ENCODE assay signal across 19 cellular contexts in genomic region chr5:125148706-125149105, GRCh38.
"Had no signal": no experiment of that assay in that cellular context is flagged by ENCODE, and none has a peak within 500 bp of the region (broad histone marks: within the 10 kb centered on the region; RNA-seq: fewer than 3 reads in every experiment).

No MANE protein-coding gene starts in this region.

- H3K9me3 Mint-ChIP-seq: natural killer cell treated with Interleukin-12 subunit alpha and Interleukin-12 subunit beta and Interleukin-15 and Interleukin-18, amount 100 ng/mL, for 72 hours; T-helper 2 cell treated with Interferon-gamma antibody and Interleukin-4, amounts not matched to agents 5 μg/mL and 100 μg/mL, for 36 hours had no signal

- H3K4me1 ChIP-seq: prostate gland, right lobe of liver, suprapubic skin, upper lobe of right lung had no signal

- ATAC-seq: activated CD4-positive, CD25-positive, alpha-beta regulatory T cell treated with anti-CD3 and anti-CD28 coated beads, Interleukin-2, amount 50 U/mL, for 24 hours; activated naive CD4-positive, alpha-beta T cell treated with anti-CD3 and anti-CD28 coated beads, Interleukin-2, amount 50 U/mL, for 72 hours; mucosa of descending colon; natural killer cell treated with Interleukin-12 subunit alpha and Interleukin-12 subunit beta and Interleukin-15 and Interleukin-18, amount 100 ng/mL, for 72 hours; right lobe of liver; stimulated activated naive CD8-positive, alpha-beta T cell treated with anti-CD3 and anti-CD28 coated beads, Interleukin-15, Interleukin-2, amounts not matched to agents 100 U/mL and 50 U/mL, for 24 hours; upper lobe of right lung had no signal

- DNase-seq: activated effector memory CD4-positive, alpha-beta T cell treated with Interleukin-2 at 50 U/mL for 16 hours; activated T-cell treated with anti-CD3 and anti-CD28 coated beads, Interleukin-2, amount 50 U/mL, for 1 hour; anterior cingulate cortex; dorsolateral prefrontal cortex; hippocampal formation; mucosa of descending colon; right lobe of liver; stimulated activated CD4-positive, alpha-beta T cell treated with anti-CD3 and anti-CD28 coated beads, Interleukin-2, amount 100 ng/mL, for 48 hours; stimulated activated naive CD8-positive, alpha-beta T cell treated with anti-CD3 and anti-CD28 coated beads, Interleukin-15, Interleukin-2, amounts not matched to agents 100 U/mL and 50 U/mL, for 24 hours; SW 1271; upper lobe of right lung had no signal

- H3K36me3 ChIP-seq: prostate gland, right lobe of liver, suprapubic skin, upper lobe of right lung had no signal

- H3K4me3 Mint-ChIP-seq: natural killer cell treated with Interleukin-12 subunit alpha and Interleukin-12 subunit beta and Interleukin-15 and Interleukin-18, amount 100 ng/mL, for 72 hours; T-helper 2 cell treated with Interferon-gamma antibody and Interleukin-4, amounts not matched to agents 5 μg/mL and 100 μg/mL, for 36 hours had no signal

- H3K9me3 ChIP-seq: mucosa of descending colon, prostate gland, right lobe of liver, suprapubic skin, upper lobe of right lung had no signal

- H3K27ac Mint-ChIP-seq: activated naive CD4-positive, alpha-beta T cell treated with anti-CD3 and anti-CD28 coated beads, Interleukin-2, amount 50 U/mL, for 72 hours; natural killer cell treated with Interleukin-12 subunit alpha and Interleukin-12 subunit beta and Interleukin-15 and Interleukin-18, amount 100 ng/mL, for 72 hours; T-helper 2 cell treated with Interferon-gamma antibody and Interleukin-4, amounts not matched to agents 5 μg/mL and 100 μg/mL, for 36 hours had no signal

- H3K27me3 ChIP-seq: dorsolateral prefrontal cortex, right lobe of liver, suprapubic skin, upper lobe of right lung had no signal

- H3K36me3 Mint-ChIP-seq: activated naive CD4-positive, alpha-beta T cell treated with anti-CD3 and anti-CD28 coated beads, Interleukin-2, amount 50 U/mL, for 72 hours; natural killer cell treated with Interleukin-12 subunit alpha and Interleukin-12 subunit beta and Interleukin-15 and Interleukin-18, amount 100 ng/mL, for 72 hours had no signal

- FAIRE-seq: bronchial epithelial cell had no signal

- H3K4me3 ChIP-seq: dorsolateral prefrontal cortex, lung, mucosa of descending colon, prostate gland, right lobe of liver, suprapubic skin, upper lobe of right lung had no signal

- H3K27ac ChIP-seq: dorsolateral prefrontal cortex, prostate gland, right lobe of liver, suprapubic skin, upper lobe of right lung had no signal
